Comparison of ENCODE assay signal across 1 cellular context in the genomic region with DNA sequence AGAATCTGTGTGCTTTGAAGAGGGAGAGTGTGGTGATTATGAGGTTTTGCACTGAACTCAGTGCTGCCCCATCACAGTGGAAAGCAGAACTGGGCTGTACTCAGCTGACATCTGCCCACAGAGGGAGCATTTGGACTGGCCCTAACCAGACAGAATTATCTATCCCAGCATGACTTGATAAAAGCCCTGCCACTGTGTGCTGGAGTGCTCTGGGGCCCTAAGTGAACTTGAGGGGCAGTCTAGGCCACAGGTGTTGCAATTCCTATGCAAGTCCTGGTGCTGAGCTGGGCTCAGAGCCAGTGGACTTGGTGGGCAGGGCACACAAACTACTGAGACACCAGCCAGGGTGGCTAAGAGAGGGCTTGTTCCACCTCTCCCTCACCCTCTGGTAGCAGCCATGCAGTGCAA.
TF ChIP-seq lines count a peak whose summit lies in the region.

No MANE protein-coding gene starts in this region.

TF ChIP-seq in GM12878, 131 proteins besides CTCF, POLR2A, EP300 and RAD21 (continued from another document):
- TF ChIP-seq ZNF592 (IDR thresholded peaks at IDR 0.05) (no peak), YBX1 (IDR thresholded peaks at IDR 0.05) (no peak)
